In genomic region chr2:86022661-86023365, GRCh38 we compare ENCODE assay signal across 1 cellular context.
TF ChIP-seq lines count a peak whose summit lies in the region.

No MANE protein-coding gene starts in this region.

TF ChIP-seq in GM12878, 131 proteins besides CTCF, POLR2A, EP300 and RAD21 (continued from another document):
- TF ChIP-seq NBN (IDR thresholded peaks at IDR 0.05) (peak; percentile 58; the same call in 1 of the 2 replicates), GATAD2B (conservative IDR thresholded peaks at IDR 0.05; ENCODE audit: low read depth) (peak; percentile 46; the same call in 1 of the 2 replicates), RUNX3 (IDR thresholded peaks at IDR 0.05; ENCODE audit: low read length) (peak; percentile 32; the same call in 1 of the 2 replicates), PAX5 (IDR thresholded peaks at IDR 0.05; ENCODE audit: borderline replicate concordance, low read depth, low read length) (peak; percentile 32; the same call in 1 of the 2 replicates), NR2F1 (conservative IDR thresholded peaks at IDR 0.05) (peak; percentile 98), BCL3 (IDR thresholded peaks at IDR 0.05; ENCODE audit: borderline replicate concordance, insufficient read depth, low read depth, low read length, poor library complexity, severe bottlenecking) (peak; percentile 23), ATF7 (IDR thresholded peaks at IDR 0.05; ENCODE audit: low read depth) (peak; percentile 66; the same call in 1 of the 2 replicates), MLLT1 (IDR thresholded peaks at IDR 0.05) (peak; percentile 22; the same call in 1 of the 2 replicates), BHLHE40 (IDR thresholded peaks at IDR 0.05; ENCODE audit: borderline replicate concordance in 1 of 2, low read depth in 2 of 2, low read length in 1 of 2) (peak; percentile 70 to 84), ZNF274 (IDR thresholded peaks at IDR 0.05; ENCODE audit: insufficient read depth, insufficient read length) (no peak), ZNF217 (IDR thresholded peaks at IDR 0.05) (peak; percentile 52; the same call in 1 of the 2 replicates), KLF5 (IDR thresholded peaks at IDR 0.05; ENCODE audit: partially characterized antibody) (no peak), SMARCA5 (IDR thresholded peaks at IDR 0.05) (peak; percentile 60; the same call in 1 of the 2 replicates), SIX5 (IDR thresholded peaks at IDR 0.05; ENCODE audit: low read depth, low read length, severe bottlenecking) (no peak), IKZF1 (conservative IDR thresholded peaks at IDR 0.05) (peak; percentile 90), IKZF2 (IDR thresholded peaks at IDR 0.05) (peak; percentile 73 to 77; a peak in 2 of 4 replicates), MTA2 (IDR thresholded peaks at IDR 0.05; ENCODE audit: low read depth) (peak; percentile 77; the same call in 1 of the 2 replicates)
- TF ChIP-seq, protein P1, sequence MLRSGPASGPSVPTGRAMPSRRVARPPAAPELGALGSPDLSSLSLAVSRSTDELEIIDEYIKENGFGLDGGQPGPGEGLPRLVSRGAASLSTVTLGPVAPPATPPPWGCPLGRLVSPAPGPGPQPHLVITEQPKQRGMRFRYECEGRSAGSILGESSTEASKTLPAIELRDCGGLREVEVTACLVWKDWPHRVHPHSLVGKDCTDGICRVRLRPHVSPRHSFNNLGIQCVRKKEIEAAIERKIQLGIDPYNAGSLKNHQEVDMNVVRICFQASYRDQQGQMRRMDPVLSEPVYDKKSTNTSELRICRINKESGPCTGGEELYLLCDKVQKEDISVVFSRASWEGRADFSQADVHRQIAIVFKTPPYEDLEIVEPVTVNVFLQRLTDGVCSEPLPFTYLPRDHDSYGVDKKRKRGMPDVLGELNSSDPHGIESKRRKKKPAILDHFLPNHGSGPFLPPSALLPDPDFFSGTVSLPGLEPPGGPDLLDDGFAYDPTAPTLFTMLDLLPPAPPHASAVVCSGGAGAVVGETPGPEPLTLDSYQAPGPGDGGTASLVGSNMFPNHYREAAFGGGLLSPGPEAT (IDR thresholded peaks at IDR 0.05; ENCODE audit: low read depth): peak; percentile 74; the same call in 1 of the 2 replicates
- TF ChIP-seq, protein P2, sequence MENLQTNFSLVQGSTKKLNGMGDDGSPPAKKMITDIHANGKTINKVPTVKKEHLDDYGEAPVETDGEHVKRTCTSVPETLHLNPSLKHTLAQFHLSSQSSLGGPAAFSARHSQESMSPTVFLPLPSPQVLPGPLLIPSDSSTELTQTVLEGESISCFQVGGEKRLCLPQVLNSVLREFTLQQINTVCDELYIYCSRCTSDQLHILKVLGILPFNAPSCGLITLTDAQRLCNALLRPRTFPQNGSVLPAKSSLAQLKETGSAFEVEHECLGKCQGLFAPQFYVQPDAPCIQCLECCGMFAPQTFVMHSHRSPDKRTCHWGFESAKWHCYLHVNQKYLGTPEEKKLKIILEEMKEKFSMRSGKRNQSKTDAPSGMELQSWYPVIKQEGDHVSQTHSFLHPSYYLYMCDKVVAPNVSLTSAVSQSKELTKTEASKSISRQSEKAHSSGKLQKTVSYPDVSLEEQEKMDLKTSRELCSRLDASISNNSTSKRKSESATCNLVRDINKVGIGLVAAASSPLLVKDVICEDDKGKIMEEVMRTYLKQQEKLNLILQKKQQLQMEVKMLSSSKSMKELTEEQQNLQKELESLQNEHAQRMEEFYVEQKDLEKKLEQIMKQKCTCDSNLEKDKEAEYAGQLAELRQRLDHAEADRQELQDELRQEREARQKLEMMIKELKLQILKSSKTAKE (IDR thresholded peaks at IDR 0.05; ENCODE audit: low read depth, poor library complexity, severe bottlenecking): peak; percentile 74
- TF ChIP-seq, protein P3, sequence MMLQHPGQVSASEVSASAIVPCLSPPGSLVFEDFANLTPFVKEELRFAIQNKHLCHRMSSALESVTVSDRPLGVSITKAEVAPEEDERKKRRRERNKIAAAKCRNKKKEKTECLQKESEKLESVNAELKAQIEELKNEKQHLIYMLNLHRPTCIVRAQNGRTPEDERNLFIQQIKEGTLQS (IDR thresholded peaks at IDR 0.05; ENCODE audit: borderline replicate concordance, extremely low read depth, low read depth, low read length): no peak
